Comparison of ENCODE assay signal across 11 cellular contexts in the genomic region with DNA sequence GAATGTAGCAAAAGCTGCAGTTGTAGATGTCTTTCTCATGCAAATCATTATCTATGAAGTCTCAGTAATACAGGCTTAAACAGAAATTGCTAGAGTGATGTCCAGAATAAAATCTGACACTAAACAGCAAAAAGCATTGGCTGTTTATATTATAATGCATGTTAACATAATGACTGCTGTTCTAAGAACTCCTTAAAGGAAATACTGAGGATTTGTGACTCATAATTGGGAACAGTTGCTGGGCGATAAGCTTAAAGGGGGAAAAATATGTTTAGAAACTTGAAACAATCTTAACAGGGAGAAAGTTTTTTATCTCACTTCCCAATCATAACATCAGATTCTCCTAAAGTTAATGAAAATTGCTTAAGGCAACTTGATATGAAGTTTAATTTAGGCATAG. TPM values are rescaled to one million over a fixed set of nuclear protein-coding genes. Genes with fewer than 3 reads are reported as not detected.
DNase-seq lines count a peak whose midpoint lies in the region; FAIRE-seq and TF ChIP-seq lines count a peak whose summit lies in the region.
"Had no signal": no experiment of that assay in that cellular context is flagged by ENCODE, and none has a peak within 500 bp of the region (broad histone marks: within the 10 kb centered on the region; RNA-seq: fewer than 3 reads in every experiment).

No MANE protein-coding gene starts in this region.

- no peak overlapping the region for H2BK12ac ChIP-seq in neuronal stem cell (ENCODE audit: low read length)

- BruUV-seq in endothelial cell of umbilical vein (replicated peaks; lab: Mats Ljungman, UMichigan): no TSS peak

- intact Hi-C loops in endothelial cell of umbilical vein (cut with micrococcal nuclease) (loop anchor here (1.0 to 5.0 kb wide), 6 partner anchors 11 to 440 kb away; partner anchors contain the start of genes LEKR1 and TIPARP), sigmoid colon (cut with DNase I) (no loop called here)

- dilution Hi-C loops in endothelial cell of umbilical vein (cut with MboI; ENCODE audit: extremely low pct_ligation_motif_present, low sequenced_read_pairs): loop anchor here (25.0 kb wide), 1 partner anchor 445 kb away; no protein-coding TSS in a partner anchor

- DNase-seq in EL: peak; percentile 76
- peak; percentile 31 for DNase-seq in RCC 7860 (ENCODE audit: low spot score)
- peak; percentile 91 for DNase-seq in endothelial cell of umbilical vein (ENCODE audit: low read depth, low spot score)
- DNase-seq in neuronal stem cell (ENCODE audit: low spot score): no peak
- DNase-seq in NCI-H748 treated with DMSO at 0.1 percent for 48 hours (lab: John Stamatoyannopoulos, UW): no peak
- no peak for DNase-seq in HuH-7.5 (ENCODE audit: low spot score)
- no peak for DNase-seq in sigmoid colon
- DNase-seq in NCI-H1417 treated with DMSO at 0.1 percent for 48 hours (lab: John Stamatoyannopoulos, UW): no peak
- DNase-seq: activated CD8-positive, alpha-beta T cell treated with anti-CD3 and anti-CD28 coated beads, Interleukin-2, amount 10 ng/mL, durations not matched to agents 7 days and 5 days; DMS79 treated with DMSO at 0.1 percent for 48 hours; KBM-7 had no signal

- CTCF ChIA-PET in endothelial cell of umbilical vein (lab: Charles Lee): interaction anchor here (1.0 to 2.8 kb wide), 11 partner anchors 8 to 397 kb away, joined by 3 to 14 read pairs (median 4); partner anchors contain the start of gene TIPARP

- no peak overlapping the region for H3K4ac ChIP-seq in neuronal stem cell (ENCODE audit: low read length)

- H2AK5ac ChIP-seq in neuronal stem cell (ENCODE audit: low read depth, low read length): no peak overlapping the region

- TF ChIP-seq CTCF in endothelial cell of umbilical vein (IDR thresholded peaks at IDR 0.05; ENCODE audit: extremely low read depth in 1 of 2, insufficient read depth in 1 of 2, low read depth in 1 of 2, low read length in 2 of 2): no peak
- TF ChIP-seq CTCF in sigmoid colon (IDR thresholded peaks at IDR 0.05): no peak

- POLR2A ChIA-PET in endothelial cell of umbilical vein (lab: Charles Lee): no interaction called here

- no peak overlapping the region for H2BK15ac ChIP-seq in neuronal stem cell (ENCODE audit: low read length)

- no peak overlapping the region for H4K91ac ChIP-seq in neuronal stem cell (ENCODE audit: low read depth, low read length, poor library complexity)

- WGBS in neuronal stem cell (ENCODE audit: extremely low coverage in 2 of 2, insufficient read length in 2 of 2, insufficient replicate concordance in 1 of 2), 2 donors: no CpG with 5 or more reads among the region's 1 CpG
- 73 to 90% methylated on average over 1 of the region's 1 CpG for WGBS in sigmoid colon, 2 donors

- no peak for TF ChIP-seq EP300 in sigmoid colon (IDR thresholded peaks at IDR 0.05)

- no peak overlapping the region for H3K18ac ChIP-seq in neuronal stem cell (ENCODE audit: low read length)

- H3K27me3 ChIP-seq in endothelial cell of umbilical vein (ENCODE audit: control insufficient read depth in 2 of 2, insufficient read depth in 2 of 2, low read length in 2 of 2) (no peaks in the 10 kb centered on the region), neuronal stem cell (ENCODE audit: control insufficient read depth in 3 of 3, insufficient read depth in 3 of 3, low read depth in 1 of 3, low read length in 3 of 3) (no peaks in the 10 kb centered on the region), sigmoid colon (no peaks in the 10 kb centered on the region)

- H3K4me2 ChIP-seq in endothelial cell of umbilical vein (ENCODE audit: insufficient read depth, low read length): peak overlapping the region; percentile 89
- H3K4me2 ChIP-seq in neuronal stem cell (ENCODE audit: insufficient read depth, low read length, poor library complexity, severe bottlenecking): no peak overlapping the region

- no peak overlapping the region for H4K8ac ChIP-seq in neuronal stem cell (ENCODE audit: low read depth, low read length)

- peaks cover 58% of the 10 kb centered on the region for H3K4me1 ChIP-seq in endothelial cell of umbilical vein (ENCODE audit: control insufficient read depth, extremely low read depth, insufficient read depth, low read length)
- peaks cover 0 to 13% of the 10 kb centered on the region in 2 donors for H3K4me1 ChIP-seq in neuronal stem cell (ENCODE audit: control insufficient read depth in 2 of 2, insufficient read depth in 1 of 2, low read depth in 1 of 2, low read length in 2 of 2)
- peaks cover 0 to 68% (median 51%) of the 10 kb centered on the region in 4 donors for H3K4me1 ChIP-seq in sigmoid colon

- no peak overlapping the region for H2AFZ ChIP-seq in endothelial cell of umbilical vein (ENCODE audit: low read depth, low read length)
- peak overlapping the region; percentile 6 for H2AFZ ChIP-seq in neuronal stem cell (ENCODE audit: low read length)

- TF ChIP-seq POLR2A in endothelial cell of umbilical vein (IDR thresholded peaks at IDR 0.05; ENCODE audit: low read depth, low read length) (peak; percentile 63), sigmoid colon (IDR thresholded peaks at IDR 0.05) (no peak)

- no peak overlapping the region for H2BK120ac ChIP-seq in neuronal stem cell (ENCODE audit: low read depth, low read length)

- no peaks in the 10 kb centered on the region for H3K9me1 ChIP-seq in endothelial cell of umbilical vein (replicated peaks; ENCODE audit: control insufficient read depth, extremely low read depth, insufficient read depth, low read length)

- no peaks in the 10 kb centered on the region for H4K20me1 ChIP-seq in endothelial cell of umbilical vein (replicated peaks; ENCODE audit: control insufficient read depth, extremely low read depth, insufficient read depth, low read length)

- no peak overlapping the region for H3K14ac ChIP-seq in neuronal stem cell (ENCODE audit: low read length)

- peaks cover 2% of the 10 kb centered on the region for H3K79me1 ChIP-seq in neuronal stem cell (ENCODE audit: low read depth, low read length)

- peak overlapping the region; percentile 83 for H3K9ac ChIP-seq in endothelial cell of umbilical vein (replicated peaks; ENCODE audit: extremely low read depth, insufficient read depth, low read length)
- no peak overlapping the region for H3K9ac ChIP-seq in neuronal stem cell (ENCODE audit: low read depth, low read length, poor library complexity)

- H3K4me3 ChIP-seq in endothelial cell of umbilical vein (replicated peaks in 1 of 3; ENCODE audit: insufficient read depth in 1 of 3, low read depth in 1 of 3, low read length in 3 of 3) (peak overlapping the region in 1 of 3 experiments; percentile 64), neuronal stem cell (ENCODE audit: low read length in 2 of 2) (no peak overlapping the region), sigmoid colon (no peak overlapping the region)

- H3K27ac ChIP-seq in endothelial cell of umbilical vein (ENCODE audit: insufficient read depth, low read depth, low read length): peak overlapping the region; percentile 85
- no peak overlapping the region for H3K27ac ChIP-seq in neuronal stem cell (replicated peaks; ENCODE audit: low read length)
- H3K27ac ChIP-seq in sigmoid colon: no peak overlapping the region

- no peak overlapping the region for H2BK5ac ChIP-seq in neuronal stem cell (ENCODE audit: low read length)

- H3K36me3 ChIP-seq in endothelial cell of umbilical vein (ENCODE audit: control insufficient read depth in 2 of 2, extremely low read depth in 1 of 2, insufficient read depth in 2 of 2, low read length in 2 of 2) (peaks cover 7 to 20% of the 10 kb centered on the region in 2 experiments), neuronal stem cell (replicated peaks in 1 of 2; ENCODE audit: control insufficient read depth in 2 of 2, insufficient read depth in 2 of 2, low read length in 2 of 2) (peaks cover 1 to 32% of the 10 kb centered on the region in 2 donors), sigmoid colon (peaks cover 8 to 34% (median 14%) of the 10 kb centered on the region in 4 donors)

- H3K23ac ChIP-seq in neuronal stem cell (ENCODE audit: low read depth, low read length, poor library complexity): no peak overlapping the region

- peaks cover 84% of the 10 kb centered on the region for H3K79me2 ChIP-seq in endothelial cell of umbilical vein (ENCODE audit: control insufficient read depth, insufficient read depth, low read length)

- H3K9me3 ChIP-seq in endothelial cell of umbilical vein (replicated peaks; ENCODE audit: control insufficient read depth, insufficient read depth, low read length): no peaks in the 10 kb centered on the region
- no peaks in the 10 kb centered on the region for H3K9me3 ChIP-seq in neuronal stem cell (replicated peaks in 1 of 2; ENCODE audit: control insufficient read depth in 2 of 2, insufficient read depth in 1 of 2, low read depth in 1 of 2, low read length in 2 of 2)
- no peaks in the 10 kb centered on the region for H3K9me3 ChIP-seq in sigmoid colon

- peak; percentile 85 for FAIRE-seq in RCC 7860 (lab: Jason Lieb, UNC)
- peak; percentile 49 for FAIRE-seq in endothelial cell of umbilical vein (lab: Jason Lieb, UNC)

TF ChIP-seq in endothelial cell of umbilical vein, 7 proteins besides CTCF, POLR2A, EP300 and RAD21 (continues in another document):
- TF ChIP-seq, protein P1, sequence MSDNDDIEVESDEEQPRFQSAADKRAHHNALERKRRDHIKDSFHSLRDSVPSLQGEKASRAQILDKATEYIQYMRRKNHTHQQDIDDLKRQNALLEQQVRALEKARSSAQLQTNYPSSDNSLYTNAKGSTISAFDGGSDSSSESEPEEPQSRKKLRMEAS (IDR thresholded peaks at IDR 0.05; ENCODE audit: insufficient read depth, insufficient read length): no peak
- TF ChIP-seq EZH2 (IDR thresholded peaks at IDR 0.05; ENCODE audit: borderline replicate concordance, low read depth, low read length, severe bottlenecking) (no peak), MYC (IDR thresholded peaks at IDR 0.05; ENCODE audit: low read depth, low read length) (no peak), GATA2 (IDR thresholded peaks at IDR 0.05; ENCODE audit: insufficient read depth, insufficient read length, low read depth, low read length) (peak; percentile 91), FOS (IDR thresholded peaks at IDR 0.05; ENCODE audit: borderline replicate concordance, insufficient read depth, low read length) (peak; percentile 91), JUN (IDR thresholded peaks at IDR 0.05; ENCODE audit: borderline replicate concordance, insufficient read depth, insufficient read length, low read depth) (peak; percentile 92)

RNA-seq across cellular contexts. Expression of gene TIPARP, which starts 17.5 kb away (rescaled TPM):
- total RNA-seq in endothelial cell of umbilical vein (20.0 and 21.2 TPM in 2 replicates), sigmoid colon (10 to 100 TPM; 25.3 to 42.8 (median 27.0) TPM)
- polyA plus RNA-seq in endothelial cell of umbilical vein (8.1 and 9.1 TPM in 2 replicates), sigmoid colon (10 to 100 TPM; 12.2 to 26.6 (median 18.0) TPM)
- 11.8 and 13.5 TPM in 2 replicates for polyA plus RNA-seq in endothelial cell of umbilical vein (2011; cell fraction: cytosol; rRNA removed)
- 21.4 and 21.9 TPM in 2 replicates for polyA plus RNA-seq in endothelial cell of umbilical vein (2011; cell fraction: nucleus; rRNA removed)
- polyA plus RNA-seq in endothelial cell of umbilical vein (2012): 13.0 and 21.9 TPM in 2 replicates
- polyA minus RNA-seq in endothelial cell of umbilical vein: 24.8 and 29.4 TPM in 2 replicates
- polyA minus RNA-seq in endothelial cell of umbilical vein (2011; cell fraction: cytosol; rRNA and poly(A)+ RNA removed): 11.0 TPM
- 119 and 123 TPM in 2 replicates for polyA minus RNA-seq in endothelial cell of umbilical vein (2011; cell fraction: nucleus; rRNA and poly(A)+ RNA removed)
- 4.3 TPM for polyA plus RNA-seq in neuronal stem cell (2013, experiment 1 of 2)
- 4.8 TPM for polyA plus RNA-seq in neuronal stem cell (2013, experiment 2 of 2)

Comparison
In these comparisons a context has a peak if more than half of its experiments do, and no peak if none do; other contexts are left out.
1. DNase-seq: peak in EL (single experiment), RCC 7860 (single experiment) and endothelial cell of umbilical vein (single experiment); none in neuronal stem cell (single experiment), NCI-H748 treated with DMSO at 0.1 percent for 48 hours (single experiment), HuH-7.5 (single experiment), sigmoid colon (single experiment) and NCI-H1417 treated with DMSO at 0.1 percent for 48 hours (single experiment).